9 cellular contexts compared by ENCODE assay signal in genomic region chr6:89372506-89372901, GRCh38. TPM values are rescaled to one million over a fixed set of nuclear protein-coding genes. Genes with fewer than 3 reads are reported as not detected.
DNase-seq lines count a peak whose midpoint lies in the region; ATAC-seq and TF ChIP-seq lines count a peak whose summit lies in the region.
"Had no signal": no experiment of that assay in that cellular context is flagged by ENCODE, and none has a peak within 500 bp of the region (broad histone marks: within the 10 kb centered on the region; RNA-seq: fewer than 3 reads in every experiment).

No MANE protein-coding gene starts in this region.

- ATAC-seq in GM18505 (IDR thresholded peaks at IDR 0.05; ENCODE audit: unreplicated experiment) = no peak
- peak; percentile 51 for ATAC-seq in GM19438 (IDR thresholded peaks at IDR 0.05; ENCODE audit: low read depth, unreplicated experiment)
- ATAC-seq in HG03097 (IDR thresholded peaks at IDR 0.05; ENCODE audit: low FRiP score, unreplicated experiment) = peak; percentile 38
- no peak for ATAC-seq in foreskin keratinocyte

- peak overlapping the region; percentile 85 for H3K27ac ChIP-seq in angular gyrus (ENCODE audit: low read depth, low read length)
- no peak overlapping the region for H3K27ac ChIP-seq in foreskin keratinocyte

- H3K27me3 ChIP-seq in foreskin keratinocyte = no peaks in the 10 kb centered on the region

- TF ChIP-seq POLR2A in GM18505 (IDR thresholded peaks at IDR 0.05; ENCODE audit: borderline replicate concordance, extremely low read depth, insufficient read depth, insufficient read length) = peak; percentile 25

- DNase-seq in CD1c-positive myeloid dendritic cell (ENCODE audit: extremely low spot score) = no peak
- no peak for DNase-seq in COLO668 (lab: John Stamatoyannopoulos, UW; ENCODE audit: unreplicated experiment)
- no peak for DNase-seq in foreskin keratinocyte
- DNase-seq in stimulated activated naive CD4-positive, alpha-beta T cell treated with Interleukin-2 at 50 U/mL for 16 hours (lab: John Stamatoyannopoulos, UW) = no peak

- no peaks in the 10 kb centered on the region for H3K4me1 ChIP-seq in foreskin keratinocyte

- no peak for TF ChIP-seq CTCF in foreskin keratinocyte (conservative IDR thresholded peaks at IDR 0.05)

RNA-seq across cellular contexts. Expression of gene UBE2J1, which starts 20.0 kb away (rescaled TPM):
- total RNA-seq in foreskin keratinocyte = 26.4 and 27.5 TPM in 2 replicates
- 14.0 and 14.9 TPM in 2 replicates for polyA plus RNA-seq in foreskin keratinocyte

RNA-seq across cellular contexts. Expression of gene RRAGD, which starts 39.6 kb away (rescaled TPM):
- total RNA-seq in foreskin keratinocyte = 0.04 and 0.14 TPM in 2 replicates
- polyA plus RNA-seq in foreskin keratinocyte = 0.04 and 0.08 TPM in 2 replicates

RNA-seq across cellular contexts. Expression of gene GABRR2, which starts 57.4 kb away (rescaled TPM):
- not detected in 2 replicates for total RNA-seq in foreskin keratinocyte
- polyA plus RNA-seq in foreskin keratinocyte = not detected in 2 replicates
- polyA plus RNA-seq: naive thymus-derived CD4-positive, alpha-beta T cell had no signal

Comparison
In these comparisons a context has a peak if more than half of its experiments do, and no peak if none do; other contexts are left out.
1. ATAC-seq: peak in GM19438 (single experiment) and HG03097 (single experiment); none in GM18505 (single experiment) and foreskin keratinocyte (single experiment).